Comparison of ENCODE assay signal across 1 cellular context in the genomic region with DNA sequence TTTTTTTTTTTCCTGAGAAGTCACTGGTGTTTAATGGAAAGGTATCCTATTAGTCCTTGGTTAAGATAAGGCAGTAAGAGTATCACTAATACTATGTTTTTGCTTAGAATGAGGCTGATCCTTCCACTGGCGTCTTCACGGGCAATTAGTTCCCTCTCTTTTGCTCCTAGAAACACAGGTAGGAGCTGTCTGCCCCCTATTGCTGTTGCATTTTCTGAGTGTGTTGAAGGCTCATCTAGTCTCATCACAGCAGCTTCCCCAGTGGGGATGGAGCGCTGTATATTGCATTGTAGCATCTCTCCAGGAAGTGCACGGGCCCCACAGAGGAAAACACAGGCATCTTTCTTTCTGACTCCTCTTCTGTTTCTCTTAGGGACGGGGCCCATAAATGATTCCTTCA.
TF ChIP-seq lines count a peak whose summit lies in the region.

No MANE protein-coding gene starts in this region.

TF ChIP-seq in IMR-90, 13 proteins besides CTCF, POLR2A, EP300 and RAD21 (continued from another document):
- TF ChIP-seq USF2 (IDR thresholded peaks at IDR 0.05; ENCODE audit: low read depth, low read length), result no peak
- TF ChIP-seq NFE2L2 (IDR thresholded peaks at IDR 0.05; ENCODE audit: low read depth, low read length), result no peak
TF ChIP-seq in IMR-90: peak in this region for 0.
